In the genomic region with DNA sequence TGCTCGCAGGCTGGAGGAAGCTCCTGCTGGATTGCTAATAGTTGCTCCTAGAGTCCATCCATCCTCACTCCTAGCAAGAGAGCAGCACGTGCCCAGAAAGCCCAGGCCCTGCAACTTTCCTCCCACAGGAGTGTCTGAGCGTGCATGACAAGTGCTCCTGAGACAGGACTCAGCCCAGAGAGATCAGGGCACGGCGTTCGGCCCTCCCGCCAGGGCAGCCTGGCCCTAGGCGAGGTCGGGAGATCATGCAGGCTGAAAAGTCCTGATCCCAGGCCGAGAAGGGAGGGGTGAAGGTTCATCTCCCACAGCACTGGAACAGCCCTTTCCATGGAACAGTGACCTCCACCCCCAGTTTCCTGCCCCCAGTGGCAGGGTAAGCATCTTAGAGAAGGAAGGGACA, we compare ENCODE assay signal across 16 cellular contexts.
"Had no signal": no experiment of that assay in that cellular context is flagged by ENCODE, and none has a peak within 500 bp of the region (broad histone marks: within the 10 kb centered on the region; RNA-seq: fewer than 3 reads in every experiment).

No MANE protein-coding gene starts in this region.

- H3K4me1 Mint-ChIP-seq: central memory CD8-positive, alpha-beta T cell; naive thymus-derived CD4-positive, alpha-beta T cell had no signal

- ATAC-seq: left cardiac atrium; naive thymus-derived CD4-positive, alpha-beta T cell; psoas muscle had no signal

- DNase-seq: dermis blood vessel endothelial cell; erythroblast; foreskin melanocyte; head of caudate nucleus; left cardiac atrium; left ventricle myocardium inferior; mesendoderm; naive thymus-derived CD4-positive, alpha-beta T cell; psoas muscle; small intestine; stimulated activated CD4-positive, alpha-beta T cell treated with anti-CD3 and anti-CD28 coated beads, Interleukin-2, amount 100 ng/mL, for 48 hours; stimulated activated naive CD4-positive, alpha-beta T cell treated with Interleukin-2 at 50 U/mL for 16 hours; trophoblast cell had no signal

- H3K36me3 Mint-ChIP-seq: naive thymus-derived CD4-positive, alpha-beta T cell had no signal

- H3K4me3 Mint-ChIP-seq: central memory CD8-positive, alpha-beta T cell; naive thymus-derived CD4-positive, alpha-beta T cell had no signal

- H3K27me3 ChIP-seq: hepatocyte had no signal

- H3K9me3 ChIP-seq: left ventricle myocardium inferior, psoas muscle had no signal

- H3K27ac Mint-ChIP-seq: naive thymus-derived CD4-positive, alpha-beta T cell had no signal

- H3K4me3 ChIP-seq: hepatocyte, left ventricle myocardium inferior, lung, psoas muscle had no signal

- H3K4me1 ChIP-seq: psoas muscle had no signal

- H3K9me3 Mint-ChIP-seq: central memory CD8-positive, alpha-beta T cell had no signal

- H3K36me3 ChIP-seq: left ventricle myocardium inferior had no signal

- H3K27ac ChIP-seq: hepatocyte, left ventricle myocardium inferior, psoas muscle had no signal
